ENCODE assay signal across 1 cellular context in genomic region chr3:112794622-112795172, GRCh38.
TF ChIP-seq lines count a peak whose summit lies in the region.

No MANE protein-coding gene starts in this region.

TF ChIP-seq in GM12878, 131 proteins besides CTCF, POLR2A, EP300 and RAD21:
- TF ChIP-seq, protein P1, sequence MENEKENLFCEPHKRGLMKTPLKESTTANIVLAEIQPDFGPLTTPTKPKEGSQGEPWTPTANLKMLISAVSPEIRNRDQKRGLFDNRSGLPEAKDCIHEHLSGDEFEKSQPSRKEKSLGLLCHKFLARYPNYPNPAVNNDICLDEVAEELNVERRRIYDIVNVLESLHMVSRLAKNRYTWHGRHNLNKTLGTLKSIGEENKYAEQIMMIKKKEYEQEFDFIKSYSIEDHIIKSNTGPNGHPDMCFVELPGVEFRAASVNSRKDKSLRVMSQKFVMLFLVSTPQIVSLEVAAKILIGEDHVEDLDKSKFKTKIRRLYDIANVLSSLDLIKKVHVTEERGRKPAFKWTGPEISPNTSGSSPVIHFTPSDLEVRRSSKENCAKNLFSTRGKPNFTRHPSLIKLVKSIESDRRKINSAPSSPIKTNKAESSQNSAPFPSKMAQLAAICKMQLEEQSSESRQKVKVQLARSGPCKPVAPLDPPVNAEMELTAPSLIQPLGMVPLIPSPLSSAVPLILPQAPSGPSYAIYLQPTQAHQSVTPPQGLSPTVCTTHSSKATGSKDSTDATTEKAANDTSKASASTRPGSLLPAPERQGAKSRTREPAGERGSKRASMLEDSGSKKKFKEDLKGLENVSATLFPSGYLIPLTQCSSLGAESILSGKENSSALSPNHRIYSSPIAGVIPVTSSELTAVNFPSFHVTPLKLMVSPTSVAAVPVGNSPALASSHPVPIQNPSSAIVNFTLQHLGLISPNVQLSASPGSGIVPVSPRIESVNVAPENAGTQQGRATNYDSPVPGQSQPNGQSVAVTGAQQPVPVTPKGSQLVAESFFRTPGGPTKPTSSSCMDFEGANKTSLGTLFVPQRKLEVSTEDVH (IDR thresholded peaks at IDR 0.05; ENCODE audit: low read depth, partially characterized antibody), result no peak
- TF ChIP-seq CHD4 (IDR thresholded peaks at IDR 0.05), result no peak
- no peak for TF ChIP-seq POLR2AphosphoS2 (IDR thresholded peaks at IDR 0.05; ENCODE audit: low read depth, low read length)
- TF ChIP-seq NRF1 (conservative IDR thresholded peaks at IDR 0.05; ENCODE audit: low read depth, low read length), result no peak
- TF ChIP-seq ZNF24 (IDR thresholded peaks at IDR 0.05), result no peak
- TF ChIP-seq MTA2 (IDR thresholded peaks at IDR 0.05; ENCODE audit: low read depth), result no peak
- no peak for TF ChIP-seq TCF3 (IDR thresholded peaks at IDR 0.05; ENCODE audit: borderline replicate concordance, insufficient read depth, low read depth, low read length)
- TF ChIP-seq GABPA (IDR thresholded peaks at IDR 0.05; ENCODE audit: low read depth), result no peak
- no peak for TF ChIP-seq RELA (IDR thresholded peaks at IDR 0.05; ENCODE audit: borderline replicate concordance, partially characterized antibody)
- TF ChIP-seq HCFC1 (IDR thresholded peaks at IDR 0.05; ENCODE audit: low read length), result no peak
- TF ChIP-seq ZZZ3 (IDR thresholded peaks at IDR 0.05; ENCODE audit: control insufficient read depth, insufficient read length, low read depth), result no peak
- no peak for TF ChIP-seq RFX5 (IDR thresholded peaks at IDR 0.05; ENCODE audit: low read depth, low read length)
- TF ChIP-seq POLR2AphosphoS5 (IDR thresholded peaks at IDR 0.05; ENCODE audit: low read length), result no peak
